Comparison of ENCODE assay signal across 25 cellular contexts in the genomic region with DNA sequence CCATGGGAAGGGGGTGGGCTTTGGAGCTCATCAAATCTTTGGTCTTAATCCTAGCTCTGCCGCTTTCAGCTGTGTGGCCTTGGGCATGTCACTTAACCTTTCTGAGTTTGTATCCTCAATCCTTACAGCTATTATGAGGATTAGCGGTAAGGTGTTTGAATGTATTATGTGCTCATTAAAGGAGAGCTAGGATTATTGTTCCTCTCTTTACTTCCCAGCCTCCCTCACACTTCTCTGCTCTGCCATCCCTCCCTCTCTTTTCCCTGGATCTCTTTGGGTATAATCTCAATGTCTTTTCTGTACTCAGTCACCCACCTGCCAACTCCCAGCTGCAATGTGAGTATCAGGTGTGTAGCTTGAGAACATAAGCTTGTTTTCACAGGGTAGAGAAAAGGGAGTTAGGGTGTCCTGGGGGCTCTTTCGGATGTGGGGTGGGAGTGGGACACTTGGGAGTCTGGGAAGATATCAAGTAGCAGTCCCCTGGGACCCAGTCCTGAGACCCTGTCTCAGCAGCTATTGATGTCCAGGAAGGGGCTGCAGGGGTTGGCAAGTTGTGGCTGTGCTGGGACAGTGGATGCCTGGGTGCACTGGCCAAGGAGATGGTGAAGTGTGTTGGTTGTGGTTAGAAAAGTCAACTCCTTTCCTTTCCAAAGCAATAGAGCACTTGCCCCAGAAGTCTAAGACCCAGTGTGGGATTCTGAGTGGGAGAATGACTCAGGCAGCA. TPM values are rescaled to one million over a fixed set of nuclear protein-coding genes. Genes with fewer than 3 reads are reported as not detected.
DNase-seq lines count a peak whose midpoint lies in the region; ATAC-seq and TF ChIP-seq lines count a peak whose summit lies in the region.
"Had no signal": no experiment of that assay in that cellular context is flagged by ENCODE, and none has a peak within 500 bp of the region (broad histone marks: within the 10 kb centered on the region; RNA-seq: fewer than 3 reads in every experiment).

No MANE protein-coding gene starts in this region.

- H3K36me3 ChIP-seq in HUES48 (ENCODE audit: control insufficient read depth, insufficient read depth, low read length), result peaks cover 5% of the 10 kb centered on the region; the same call in 1 of the 2 replicates
- H3K36me3 ChIP-seq in prostate gland, result peaks cover 0 to 1% of the 10 kb centered on the region in 2 donors

- H3K4me3 ChIP-seq in HUES48 (ENCODE audit: low read depth, low read length), result peak overlapping the region; percentile 67; the same call in 1 of the 2 replicates
- H3K4me3 ChIP-seq in dorsolateral prefrontal cortex, result peak overlapping the region in 38 of 59 donors; percentile 36 to 75 (median 63)
- H3K4me3 ChIP-seq in prostate gland, result no peak overlapping the region
- H3K4me3 ChIP-seq: body of pancreas, GM12878, upper lobe of left lung had no signal

- intact Hi-C loops in dorsolateral prefrontal cortex (cut with DNase I), result no loop called here
- intact Hi-C loops in prostate gland (cut with DNase I), result no loop called here

- peaks cover 57% of the 10 kb centered on the region for H3K4me1 Mint-ChIP-seq in neural crest cell

- TF ChIP-seq CTCF in dorsolateral prefrontal cortex (IDR thresholded peaks at IDR 0.05 in 54 of 56, conservative IDR thresholded peaks at IDR 0.05 in 2 of 56; ENCODE audit: low read depth in 1 of 56, partially characterized antibody in 56 of 56) (no peak), neural crest cell (conservative IDR thresholded peaks at IDR 0.05) (no peak), prostate gland (IDR thresholded peaks at IDR 0.05) (no peak)

- peaks cover 24% of the 10 kb centered on the region for H3K4me1 ChIP-seq in HUES48 (ENCODE audit: control insufficient read depth, insufficient read depth, low read length)
- peaks cover 7% of the 10 kb centered on the region for H3K4me1 ChIP-seq in prostate gland (replicated peaks)

- H3K27me3 Mint-ChIP-seq in neural crest cell (ENCODE audit: low read depth), result peaks cover 15% of the 10 kb centered on the region

- H3K9me3 ChIP-seq in HUES48 (ENCODE audit: control insufficient read depth, insufficient read depth, low read length), result no peaks in the 10 kb centered on the region
- no peaks in the 10 kb centered on the region for H3K9me3 ChIP-seq in prostate gland
- H3K9me3 ChIP-seq: body of pancreas, upper lobe of left lung had no signal

- TF ChIP-seq POLR2A in prostate gland (IDR thresholded peaks at IDR 0.05), result no peak

- H3K4me3 Mint-ChIP-seq in neural crest cell, result peak overlapping the region; percentile 94
- H3K4me3 Mint-ChIP-seq: activated CD8-positive, alpha-beta memory T cell treated with anti-CD3 and anti-CD28 coated beads, Interleukin-2, amount 10 ng/mL, durations not matched to agents 7 days and 5 days; activated T-helper 1 cell treated with anti-CD3 and anti-CD28 coated beads, Interleukin-12 subunit alpha, Interleukin-12 subunit beta, Interleukin-2, Interleukin-4 antibody, amounts not matched to agents 30 ng/mL and 10 ng/mL and 1 ng/mL, durations not matched to agents 14 hours and 24 hours and 36 hours; dendritic cell treated with granulocyte-macrophage colony-stimulating factor and Interleukin-4, amounts not matched to agents 40 ng/mL and 50 ng/mL, for 4 days had no signal

- H3K27ac ChIP-seq in HUES48 (ENCODE audit: low read depth, low read length) (no peak overlapping the region), dorsolateral prefrontal cortex (no peak overlapping the region), prostate gland (no peak overlapping the region)
- H3K27ac ChIP-seq: body of pancreas, upper lobe of left lung had no signal

- no peak for DNase-seq in dorsolateral prefrontal cortex
- no peak for DNase-seq in neural crest cell (ENCODE audit: low read depth, low spot score)
- no peak for DNase-seq in ecto neural progenitor cell (ENCODE audit: low spot score)
- no peak for DNase-seq in prostate gland (ENCODE audit: low spot score)
- DNase-seq: activated CD4-positive, alpha-beta T cell treated with anti-CD3 and anti-CD28 coated beads for 4 hours; activated CD8-positive, alpha-beta memory T cell treated with anti-CD3 and anti-CD28 coated beads, Interleukin-2, amount 10 ng/mL, durations not matched to agents 7 days and 5 days; activated naive CD8-positive, alpha-beta T cell treated with anti-CD3 and anti-CD28 coated beads for 36 hours; body of pancreas; CD4-positive, alpha-beta memory T cell; foreskin fibroblast; GF-D8; islet precursor cell; KG1; MV-4-11; NCI-H1694 treated with DMSO at 0.1 percent for 48 hours; stimulated activated CD4-positive, alpha-beta T cell treated with anti-CD3 and anti-CD28 coated beads, Interleukin-4, amount 100 ng/mL, for 4 hours; upper lobe of left lung had no signal

- H3K27me3 ChIP-seq in HUES48 (ENCODE audit: control insufficient read depth, insufficient read depth, low read length), result peaks cover 16% of the 10 kb centered on the region
- peaks cover 0 to 33% (median 8%) of the 10 kb centered on the region in 45 donors for H3K27me3 ChIP-seq in dorsolateral prefrontal cortex
- H3K27me3 ChIP-seq in prostate gland (replicated peaks; ENCODE audit: insufficient read depth), result no peaks in the 10 kb centered on the region

- H3K9ac ChIP-seq in HUES48 (ENCODE audit: low read depth, low read length), result no peak overlapping the region

- H3K36me3 Mint-ChIP-seq in neural crest cell (ENCODE audit: low read depth), result peaks cover 4% of the 10 kb centered on the region

- ATAC-seq in GM21717 (IDR thresholded peaks at IDR 0.05; ENCODE audit: unreplicated experiment), result no peak
- ATAC-seq: activated CD8-positive, alpha-beta memory T cell treated with anti-CD3 and anti-CD28 coated beads, Interleukin-2, amount 10 ng/mL, durations not matched to agents 7 days and 5 days; body of pancreas had no signal

- WGBS in prostate gland, result 92% methylated on average over 3 of the region's 3 CpGs

- no peaks in the 10 kb centered on the region for H3K9me3 Mint-ChIP-seq in neural crest cell
- H3K9me3 Mint-ChIP-seq: activated naive CD8-positive, alpha-beta T cell treated with anti-CD3 and anti-CD28 coated beads for 36 hours; activated T-helper 1 cell treated with anti-CD3 and anti-CD28 coated beads, Interleukin-12 subunit alpha, Interleukin-12 subunit beta, Interleukin-2, Interleukin-4 antibody, amounts not matched to agents 30 ng/mL and 10 ng/mL and 1 ng/mL, durations not matched to agents 14 hours and 24 hours and 36 hours; CD4-positive, alpha-beta memory T cell had no signal

- H3K27ac Mint-ChIP-seq in neural crest cell (ENCODE audit: unreplicated experiment), result no peak overlapping the region
- H3K27ac Mint-ChIP-seq: activated CD8-positive, alpha-beta memory T cell treated with anti-CD3 and anti-CD28 coated beads, Interleukin-2, amount 10 ng/mL, durations not matched to agents 7 days and 5 days; activated naive CD8-positive, alpha-beta T cell treated with anti-CD3 and anti-CD28 coated beads for 36 hours; activated T-helper 1 cell treated with anti-CD3 and anti-CD28 coated beads, Interleukin-12 subunit alpha, Interleukin-12 subunit beta, Interleukin-2, Interleukin-4 antibody, amounts not matched to agents 30 ng/mL and 10 ng/mL and 1 ng/mL, durations not matched to agents 14 hours and 24 hours and 36 hours; CD4-positive, alpha-beta memory T cell; dendritic cell treated with granulocyte-macrophage colony-stimulating factor and Interleukin-4, amounts not matched to agents 40 ng/mL and 50 ng/mL, for 4 days had no signal

RNA-seq across cellular contexts. Expression of a gene that starts 1.8 kb away (rescaled TPM):
- 10 to 100 TPM in 119 of 120 experiments, 1 to 10 TPM in 1; 7.4 to 54.0 (median 30.3) TPM for total RNA-seq in dorsolateral prefrontal cortex
- total RNA-seq in neural crest cell, result 25.3 and 25.5 TPM in 2 replicates
- total RNA-seq in prostate gland, result 1 to 10 TPM; 3.0 to 5.5 TPM
- total RNA-seq: activated CD8-positive, alpha-beta memory T cell treated with anti-CD3 and anti-CD28 coated beads, Interleukin-2, amount 10 ng/mL, durations not matched to agents 7 days and 5 days; activated naive CD8-positive, alpha-beta T cell treated with anti-CD3 and anti-CD28 coated beads for 36 hours had no signal

RNA-seq across cellular contexts. Expression of a gene that starts 10.8 kb away (rescaled TPM):
- total RNA-seq in dorsolateral prefrontal cortex, result 1 to 10 TPM in 119 of 120 experiments, under 1 TPM in 1; 0.96 to 5.4 (median 2.7) TPM
- 0.16 and 0.27 TPM in 2 replicates for total RNA-seq in neural crest cell
- 1 to 10 TPM in 1 of 2 donors, under 1 TPM in 1; 0.09 to 4.9 TPM for total RNA-seq in prostate gland
- total RNA-seq: activated CD8-positive, alpha-beta memory T cell treated with anti-CD3 and anti-CD28 coated beads, Interleukin-2, amount 10 ng/mL, durations not matched to agents 7 days and 5 days; activated T-helper 1 cell treated with anti-CD3 and anti-CD28 coated beads, Interleukin-12 subunit alpha, Interleukin-12 subunit beta, Interleukin-2, Interleukin-4 antibody, amounts not matched to agents 30 ng/mL and 10 ng/mL and 1 ng/mL, durations not matched to agents 14 hours and 24 hours and 36 hours; CD4-positive, alpha-beta memory T cell; epithelial cell of proximal tubule; GM12878; OCI-LY7 had no signal

RNA-seq across cellular contexts. Expression of a gene that starts 18.5 kb away (rescaled TPM):
- total RNA-seq in dorsolateral prefrontal cortex (10 to 100 TPM in 19 of 120 experiments, 1 to 10 TPM in 101; 5.1 to 15.5 (median 8.1) TPM), neural crest cell (35.7 and 41.1 TPM in 2 replicates), prostate gland (1 to 10 TPM; 8.6 to 9.4 TPM)

RNA-seq across cellular contexts. Expression of a gene that starts 19.5 kb away (rescaled TPM):
- total RNA-seq in dorsolateral prefrontal cortex (10 to 100 TPM in 109 of 120 experiments, 1 to 10 TPM in 11; 5.6 to 31.5 (median 14.8) TPM), neural crest cell (135 and 150 TPM in 2 replicates), prostate gland (10 to 100 TPM; 52.3 to 65.0 TPM)

RNA-seq across cellular contexts. Expression of a gene that starts 56.1 kb away (rescaled TPM):
- 100 to 1,000 TPM; 159 to 746 (median 296) TPM for total RNA-seq in dorsolateral prefrontal cortex
- 12.1 and 14.3 TPM in 2 replicates for total RNA-seq in neural crest cell
- 10 to 100 TPM in 1 of 2 donors, under 1 TPM in 1; 0.82 to 11.7 TPM for total RNA-seq in prostate gland
- total RNA-seq: epithelial cell of proximal tubule, H4, OCI-LY7 had no signal

Comparison
In these comparisons a context has a peak if more than half of its experiments do, and no peak if none do; other contexts are left out.
1. H3K4me3 ChIP-seq: peak in HUES48 (single experiment) and dorsolateral prefrontal cortex (38 of 59); none in prostate gland (0 of 2).